ENCODE assay signal across 19 cellular contexts in genomic region chr17:81277938-81278693, GRCh38. TPM values are rescaled to one million over a fixed set of nuclear protein-coding genes. Genes with fewer than 3 reads are reported as not detected.
DNase-seq lines count a peak whose midpoint lies in the region; ATAC-seq and TF ChIP-seq lines count a peak whose summit lies in the region.
"Had no signal": no experiment of that assay in that cellular context is flagged by ENCODE, and none has a peak within 500 bp of the region (broad histone marks: within the 10 kb centered on the region; RNA-seq: fewer than 3 reads in every experiment).

No MANE protein-coding gene starts in this region.

- peak overlapping the region; percentile 45 for H3K4ac ChIP-seq in IMR-90 (ENCODE audit: low read depth, low read length)

- intact Hi-C loops in IMR-90 (cut with micrococcal nuclease) (no loop called here), esophagus muscularis mucosa (cut with DNase I) (no loop called here), left lung (cut with DNase I) (no loop called here), sigmoid colon (cut with DNase I) (no loop called here)

- dilution Hi-C loops in IMR-90 (cut with HindIII; ENCODE audit: low sequenced_read_pairs, unreplicated experiment), result no loop called here

- no peak for TF ChIP-seq CTCF in IMR-90 (conservative IDR thresholded peaks at IDR 0.05; ENCODE audit: low read depth, low read length)
- no peak for TF ChIP-seq CTCF in esophagus muscularis mucosa (IDR thresholded peaks at IDR 0.05)
- no peak for TF ChIP-seq CTCF in left lung (IDR thresholded peaks at IDR 0.05)
- no peak for TF ChIP-seq CTCF in sigmoid colon (IDR thresholded peaks at IDR 0.05)
- no peak for TF ChIP-seq CTCF in hepatocyte (IDR thresholded peaks at IDR 0.05; ENCODE audit: poor library complexity)

- H2AFZ ChIP-seq in IMR-90 (replicated peaks; ENCODE audit: low read length, poor library complexity), result peak overlapping the region; percentile 49
- no peak overlapping the region for H2AFZ ChIP-seq in hepatocyte

- H3K79me1 ChIP-seq in IMR-90 (ENCODE audit: low read depth in 1 of 2, low read length in 2 of 2), result peaks cover 7 to 43% of the 10 kb centered on the region in 2 experiments

- BruUV-seq in IMR-90 (replicated peaks; lab: Mats Ljungman, UMichigan), result no TSS peak

- H2BK20ac ChIP-seq in IMR-90 (ENCODE audit: low read depth, low read length), result no peak overlapping the region

- no peak overlapping the region; the same call in 1 of the 2 replicates for H2BK120ac ChIP-seq in IMR-90 (ENCODE audit: low read depth, low read length)

- peak overlapping the region; percentile 40; the same call in 1 of the 2 replicates for H2AK5ac ChIP-seq in IMR-90 (ENCODE audit: low read depth, low read length)

- TF ChIP-seq POLR2A in IMR-90 (IDR thresholded peaks at IDR 0.05; ENCODE audit: low read depth, low read length) (no peak), esophagus muscularis mucosa (IDR thresholded peaks at IDR 0.05; ENCODE audit: low read depth) (no peak), sigmoid colon (IDR thresholded peaks at IDR 0.05) (no peak)

- H3K36me3 ChIP-seq in IMR-90 (ENCODE audit: control insufficient read depth, insufficient read depth, low read length) (peaks cover 55% of the 10 kb centered on the region), esophagus muscularis mucosa (peaks cover 21 to 84% (median 74%) of the 10 kb centered on the region in 4 donors), left lung (peaks cover 0 to 97% of the 10 kb centered on the region in 2 donors), sigmoid colon (peaks cover 0 to 53% (median 29%) of the 10 kb centered on the region in 4 donors), hepatocyte (replicated peaks; ENCODE audit: insufficient read depth, low read depth) (no peaks in the 10 kb centered on the region)

- no peaks in the 10 kb centered on the region for H3K27me3 ChIP-seq in IMR-90 (ENCODE audit: control insufficient read depth, insufficient read depth, low read length)
- no peaks in the 10 kb centered on the region for H3K27me3 ChIP-seq in esophagus muscularis mucosa
- H3K27me3 ChIP-seq in left lung, result no peaks in the 10 kb centered on the region
- H3K27me3 ChIP-seq in sigmoid colon, result no peaks in the 10 kb centered on the region
- no peaks in the 10 kb centered on the region for H3K27me3 ChIP-seq in hepatocyte
- H3K27me3 ChIP-seq: gastrocnemius medialis, MG63, neutrophil, SJSA1, suprapubic skin had no signal

- 0 out of 2 replicates have a peak overlapping the region, but pooled peaks have one; percentile 26 for H3K14ac ChIP-seq in IMR-90 (replicated peaks; ENCODE audit: low read depth, low read length)

- H2AK9ac ChIP-seq in IMR-90 (replicated peaks; ENCODE audit: low read depth, low read length, poor library complexity), result peak overlapping the region; percentile 30

- H3K18ac ChIP-seq in IMR-90 (ENCODE audit: low read depth, low read length), result no peak overlapping the region

- H2BK15ac ChIP-seq in IMR-90 (ENCODE audit: low read depth, low read length), result peak overlapping the region; percentile 7; the same call in 1 of the 3 replicates

- no peaks in the 10 kb centered on the region for H3K79me2 ChIP-seq in hepatocyte

- H4K91ac ChIP-seq in IMR-90 (ENCODE audit: insufficient read depth, low read depth, low read length), result no peak overlapping the region

- ATAC-seq in IMR-90 (ENCODE audit: low read depth) (peak; percentile 56), left lung (no peak)
- ATAC-seq: gastrocnemius medialis had no signal

- H3K9me3 ChIP-seq in IMR-90 (ENCODE audit: control insufficient read depth, insufficient read depth, low read length) (no peaks in the 10 kb centered on the region), esophagus muscularis mucosa (no peaks in the 10 kb centered on the region), left lung (no peaks in the 10 kb centered on the region), sigmoid colon (no peaks in the 10 kb centered on the region), hepatocyte (ENCODE audit: low read depth) (no peaks in the 10 kb centered on the region)
- H3K9me3 ChIP-seq: gastrocnemius medialis, MG63, neutrophil, SJSA1, suprapubic skin had no signal

- POLR2A ChIA-PET in IMR-90 (lab: Charles Lee; ENCODE audit: unreplicated experiment), result no interaction called here

- in situ Hi-C loops in IMR-90 (cut with MboI; ENCODE audit: low sequenced_read_pairs), result no loop called here

- H4K5ac ChIP-seq in IMR-90 (ENCODE audit: low read depth, low read length), result no peak overlapping the region

- peak overlapping the region; percentile 14 for H3K4me3 ChIP-seq in IMR-90 (ENCODE audit: insufficient read depth, low read depth, low read length)
- peak overlapping the region; percentile 34 to 47 (median 38) for H3K4me3 ChIP-seq in esophagus muscularis mucosa
- no peak overlapping the region for H3K4me3 ChIP-seq in left lung
- peak overlapping the region in 3 of 4 donors; percentile 26 to 31 (median 28) for H3K4me3 ChIP-seq in sigmoid colon
- no peak overlapping the region for H3K4me3 ChIP-seq in hepatocyte
- H3K4me3 ChIP-seq: gastrocnemius medialis, MG63, SJSA1, suprapubic skin had no signal

- no peak overlapping the region for H3K56ac ChIP-seq in IMR-90 (ENCODE audit: extremely low read depth, insufficient read depth, low read length)

- H3K4me2 ChIP-seq in IMR-90 (ENCODE audit: low read depth, low read length), result peak overlapping the region; percentile 63
- no peak overlapping the region for H3K4me2 ChIP-seq in hepatocyte

- H3K9me1 ChIP-seq in IMR-90 (ENCODE audit: insufficient read depth, low read length), result no peaks in the 10 kb centered on the region

- peak overlapping the region; percentile 40; the same call in 1 of the 2 replicates for H3K27ac ChIP-seq in IMR-90 (ENCODE audit: insufficient read depth, low read length)
- H3K27ac ChIP-seq in esophagus muscularis mucosa (replicated peaks in 1 of 4), result peak overlapping the region; percentile 78 to 90 (median 80)
- peak overlapping the region; percentile 19 to 48 for H3K27ac ChIP-seq in left lung
- H3K27ac ChIP-seq in sigmoid colon, result peak overlapping the region; percentile 75 to 80 (median 76)
- H3K27ac ChIP-seq in hepatocyte, result no peak overlapping the region
- H3K27ac ChIP-seq: gastrocnemius medialis, neutrophil, SJSA1, suprapubic skin had no signal

- H3K23ac ChIP-seq in IMR-90 (ENCODE audit: low read depth, low read length), result peak overlapping the region; percentile 53; the same call in 1 of the 2 replicates

- H3K9ac ChIP-seq in IMR-90 (ENCODE audit: low read depth, low read length), result no peak overlapping the region

- H4K20me1 ChIP-seq in IMR-90 (ENCODE audit: insufficient read depth, low read length) (peaks cover 22% of the 10 kb centered on the region), hepatocyte (ENCODE audit: insufficient read depth, poor library complexity, severe bottlenecking) (peaks cover 3% of the 10 kb centered on the region)

- WGBS in IMR-90 (ENCODE audit: extremely low coverage in 2 of 2, insufficient read length in 1 of 2), 2 experiments, result 69% methylated on average over 11 of the region's 20 CpGs; no CpG with 5 or more reads in 1 of the 2 experiments
- WGBS in esophagus muscularis mucosa, result 64% methylated on average over 18 of the region's 20 CpGs
- 88 to 91% methylated on average over 20 of the region's 20 CpGs for WGBS in sigmoid colon, 2 donors
- 97% methylated on average over 20 of the region's 20 CpGs for WGBS in hepatocyte (ENCODE audit: low lambda C conversion rate, missing lambda C conversion rate)

- CTCF ChIA-PET in IMR-90 (lab: Yijun Ruan, JAX), result no interaction called here

- H3K4me1 ChIP-seq in IMR-90 (ENCODE audit: control insufficient read depth, insufficient read depth, low read length) (peaks cover 11% of the 10 kb centered on the region), esophagus muscularis mucosa (peaks cover 14 to 52% (median 45%) of the 10 kb centered on the region in 4 donors), left lung (peaks cover 8 to 29% of the 10 kb centered on the region in 2 donors), sigmoid colon (peaks cover 0 to 33% (median 20%) of the 10 kb centered on the region in 4 donors), hepatocyte (ENCODE audit: insufficient read depth) (no peaks in the 10 kb centered on the region)
- H3K4me1 ChIP-seq: gastrocnemius medialis, SJSA1 had no signal

- 0 out of 4 replicates have a peak overlapping the region, but pooled peaks of 1 of the 2 experiments have one; percentile 4 for H4K8ac ChIP-seq in IMR-90 (ENCODE audit: low read depth in 2 of 2, low read length in 2 of 2)

- no peak overlapping the region for H2BK5ac ChIP-seq in IMR-90 (ENCODE audit: low read depth, low read length, poor library complexity, severe bottlenecking)

- DNase-seq in IMR-90 (peak; percentile 69), esophagus muscularis mucosa (ENCODE audit: extremely low spot score) (no peak), left lung (peak in 1 of 2 donors; percentile 71), sigmoid colon (no peak), hippocampal formation (lab: John Stamatoyannopoulos, UW) (no peak), Kasumi-1 (lab: John Stamatoyannopoulos, UW) (no peak), hepatocyte (ENCODE audit: low spot score) (no peak)
- DNase-seq in stimulated activated CD4-positive, alpha-beta T cell treated with anti-CD3 and anti-CD28 coated beads, Interleukin-4, amount 100 ng/mL, for 24 hours, result no peak
- DNase-seq: activated CD8-positive, alpha-beta memory T cell treated with anti-CD3 and anti-CD28 coated beads, Interleukin-2, amount 50 U/mL, for 4 hours; CD4-positive, CD25-positive, alpha-beta regulatory T cell; DMS 273 treated with DMSO at 0.1 percent for 48 hours; gastrocnemius medialis; MG63; NCI-H2227 treated with DMSO at 0.1 percent for 48 hours; NCI-H774; OCI-M1 had no signal

- H3K9me2 ChIP-seq in hepatocyte (replicated peaks; ENCODE audit: insufficient read depth), result no peaks in the 10 kb centered on the region

- TF ChIP-seq EP300 in esophagus muscularis mucosa (IDR thresholded peaks at IDR 0.05), result no peak
- no peak for TF ChIP-seq EP300 in sigmoid colon (IDR thresholded peaks at IDR 0.05)

- TF ChIP-seq RAD21 in IMR-90 (IDR thresholded peaks at IDR 0.05; ENCODE audit: low read length), result no peak

RNA-seq across cellular contexts. Expression of gene SLC38A10, which starts 17.0 kb away (rescaled TPM):
- total RNA-seq in IMR-90 (2012; rRNA removed), result 12.7 and 14.2 TPM in 2 replicates
- polyA plus RNA-seq in IMR-90 (2012; rRNA removed), result 46.7 and 53.2 TPM in 2 replicates
- 40.4 and 68.1 TPM in 2 replicates for polyA plus RNA-seq in IMR-90 (2012; cell fraction: cytosol; rRNA removed)
- 86.4 and 189 TPM in 2 replicates for polyA plus RNA-seq in IMR-90 (2012; cell fraction: nucleus; rRNA removed; ENCODE audit: low replicate concordance)
- total RNA-seq in esophagus muscularis mucosa, result 100 to 1,000 TPM in 2 of 4 donors, 10 to 100 TPM in 2; 78.0 to 103 (median 93.4) TPM
- total RNA-seq in left lung, result 100 to 1,000 TPM in 1 of 2 donors, 10 to 100 TPM in 1; 79.9 to 109 TPM
- 10 to 100 TPM; 32.1 to 54.8 (median 42.3) TPM for total RNA-seq in sigmoid colon
- 10 to 100 TPM in 2 of 3 donors, 1 to 10 TPM in 1; 7.8 to 88.7 (median 14.1) TPM for polyA plus RNA-seq in sigmoid colon
- 71.3 and 91.4 TPM in 2 replicates for total RNA-seq in hepatocyte
- 123 and 124 TPM in 2 replicates for polyA plus RNA-seq in hepatocyte

RNA-seq across cellular contexts. Expression of gene NDUFAF8, which starts 39.0 kb away (rescaled TPM):
- total RNA-seq in IMR-90 (2012; rRNA removed) (11.1 and 21.1 TPM in 2 replicates), esophagus muscularis mucosa (10 to 100 TPM; 34.6 to 54.8 (median 40.4) TPM), left lung (10 to 100 TPM; 38.3 to 42.2 TPM), sigmoid colon (10 to 100 TPM in 3 of 4 donors, 1 to 10 TPM in 1; 8.6 to 52.4 (median 35.0) TPM), hepatocyte (22.0 and 25.8 TPM in 2 replicates)
- polyA plus RNA-seq in IMR-90 (2012; rRNA removed) (65.0 and 80.0 TPM in 2 replicates), sigmoid colon (10 to 100 TPM; 19.7 to 37.6 (median 26.4) TPM), hepatocyte (99.8 and 106 TPM in 2 replicates)
- 64.0 and 137 TPM in 2 replicates for polyA plus RNA-seq in IMR-90 (2012; cell fraction: cytosol; rRNA removed)
- polyA plus RNA-seq in IMR-90 (2012; cell fraction: nucleus; rRNA removed; ENCODE audit: low replicate concordance), result 31.0 and 41.1 TPM in 2 replicates

RNA-seq across cellular contexts. Expression of gene TEPSIN, which starts 39.3 kb away (rescaled TPM):
- total RNA-seq in IMR-90 (2012; rRNA removed) (3.2 and 3.3 TPM in 2 replicates), esophagus muscularis mucosa (10 to 100 TPM; 19.5 to 31.6 (median 23.5) TPM), left lung (10 to 100 TPM; 32.3 to 41.2 TPM), sigmoid colon (10 to 100 TPM; 15.7 to 42.8 (median 24.4) TPM), hepatocyte (13.7 and 34.1 TPM in 2 replicates)
- polyA plus RNA-seq in IMR-90 (2012; rRNA removed) (28.1 and 36.1 TPM in 2 replicates), sigmoid colon (10 to 100 TPM in 2 of 3 donors, 1 to 10 TPM in 1; 6.9 to 33.5 (median 11.4) TPM), hepatocyte (44.3 and 59.2 TPM in 2 replicates)
- 9.0 and 13.3 TPM in 2 replicates for polyA plus RNA-seq in IMR-90 (2012; cell fraction: cytosol; rRNA removed)
- 230 and 545 TPM in 2 replicates for polyA plus RNA-seq in IMR-90 (2012; cell fraction: nucleus; rRNA removed; ENCODE audit: low replicate concordance)

RNA-seq across cellular contexts. Expression of gene CEP131, which starts 55.4 kb away (rescaled TPM):
- total RNA-seq in IMR-90 (2012; rRNA removed), result 4.8 and 5.3 TPM in 2 replicates
- polyA plus RNA-seq in IMR-90 (2012; rRNA removed), result 9.6 and 12.3 TPM in 2 replicates
- polyA plus RNA-seq in IMR-90 (2012; cell fraction: cytosol; rRNA removed), result 11.3 and 16.9 TPM in 2 replicates
- 57.2 and 102 TPM in 2 replicates for polyA plus RNA-seq in IMR-90 (2012; cell fraction: nucleus; rRNA removed; ENCODE audit: low replicate concordance)
- total RNA-seq in esophagus muscularis mucosa, result 10 to 100 TPM in 1 of 4 donors, 1 to 10 TPM in 3; 4.5 to 10.6 (median 8.9) TPM
- 1 to 10 TPM; 7.7 to 9.0 TPM for total RNA-seq in left lung
- total RNA-seq in sigmoid colon, result 10 to 100 TPM in 1 of 4 donors, 1 to 10 TPM in 3; 4.1 to 11.6 (median 5.1) TPM
- polyA plus RNA-seq in sigmoid colon, result 10 to 100 TPM in 1 of 3 donors, 1 to 10 TPM in 2; 1.8 to 10.5 (median 4.8) TPM
- 7.3 and 8.8 TPM in 2 replicates for total RNA-seq in hepatocyte
- 10.1 and 14.7 TPM in 2 replicates for polyA plus RNA-seq in hepatocyte

Comparison
In these comparisons a context has a peak if more than half of its experiments do, and no peak if none do; other contexts are left out.
1. H3K4me3 ChIP-seq: peak in IMR-90 (single experiment), esophagus muscularis mucosa (4 of 4) and sigmoid colon (3 of 4); none in left lung (0 of 2) and hepatocyte (single experiment).